ENCODE assay signal across 8 cellular contexts in the genomic region with DNA sequence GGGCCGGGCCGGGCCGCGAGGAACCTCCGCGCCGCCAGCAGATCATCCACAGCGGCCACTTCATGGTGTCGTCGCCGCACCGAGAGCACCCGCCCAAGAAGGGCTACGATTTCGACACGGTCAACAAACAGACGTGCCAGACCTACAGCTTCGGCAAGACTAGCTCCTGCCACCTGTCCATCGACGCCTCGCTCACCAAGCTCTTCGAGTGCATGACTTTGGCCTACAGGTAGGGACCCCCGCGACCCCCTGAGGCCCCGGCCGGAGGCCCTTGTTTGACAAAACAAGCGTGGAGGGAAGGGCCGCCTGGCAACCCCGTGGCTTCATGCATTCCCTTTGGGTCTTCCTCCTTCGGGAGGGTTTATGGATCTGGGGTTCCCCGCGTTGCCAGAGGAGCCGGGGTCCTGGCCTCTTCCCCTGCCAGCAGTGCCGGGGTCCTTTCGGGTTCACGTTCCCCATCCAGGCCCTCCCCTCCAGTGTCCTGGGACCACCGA. TPM values are rescaled to one million over a fixed set of nuclear protein-coding genes. Genes with fewer than 3 reads are reported as not detected.
DNase-seq lines count a peak whose midpoint lies in the region; ATAC-seq and TF ChIP-seq lines count a peak whose summit lies in the region.

No MANE protein-coding gene starts in this region.

- intact Hi-C loops in activated T-helper 1 cell treated with anti-CD3 and anti-CD28 coated beads, Interleukin-12 subunit alpha, Interleukin-12 subunit beta, Interleukin-2, Interleukin-4 antibody, amounts not matched to agents 30 ng/mL and 10 ng/mL and 1 ng/mL, durations not matched to agents 14 hours and 24 hours and 36 hours (cut with micrococcal nuclease), result loop anchor here (2.0 to 10.0 kb wide), 3 partner anchors 44 to 656 kb away; a partner anchor contains a TSS
- intact Hi-C loops in heart right ventricle (cut with DNase I), result loop anchor here in 1 of 10 donors (5.0 kb wide), 1 partner anchor 33 kb away; no protein-coding TSS in a partner anchor

- peak overlapping the region; percentile 76 for H3K27ac Mint-ChIP-seq in activated T-helper 1 cell treated with anti-CD3 and anti-CD28 coated beads, Interleukin-12 subunit alpha, Interleukin-12 subunit beta, Interleukin-2, Interleukin-4 antibody, amounts not matched to agents 30 ng/mL and 10 ng/mL and 1 ng/mL, durations not matched to agents 14 hours and 24 hours and 36 hours

- peaks cover 9 to 59% (median 52%) of the 10 kb centered on the region in 9 donors for H3K4me1 ChIP-seq in heart right ventricle

- H3K9me3 Mint-ChIP-seq in activated T-helper 1 cell treated with anti-CD3 and anti-CD28 coated beads, Interleukin-12 subunit alpha, Interleukin-12 subunit beta, Interleukin-2, Interleukin-4 antibody, amounts not matched to agents 30 ng/mL and 10 ng/mL and 1 ng/mL, durations not matched to agents 14 hours and 24 hours and 36 hours, result no peaks in the 10 kb centered on the region

- peaks cover 4% of the 10 kb centered on the region for H3K27me3 Mint-ChIP-seq in activated T-helper 1 cell treated with anti-CD3 and anti-CD28 coated beads, Interleukin-12 subunit alpha, Interleukin-12 subunit beta, Interleukin-2, Interleukin-4 antibody, amounts not matched to agents 30 ng/mL and 10 ng/mL and 1 ng/mL, durations not matched to agents 14 hours and 24 hours and 36 hours (ENCODE audit: insufficient read depth)

- 0 to 1% methylated on average over 37 of the region's 37 CpGs for WGBS in heart right ventricle, 2 donors

- ATAC-seq in heart right ventricle, result no peak
- no peak for ATAC-seq in GM19395 (IDR thresholded peaks at IDR 0.05; ENCODE audit: unreplicated experiment)
- ATAC-seq in HG03457 (IDR thresholded peaks at IDR 0.05; ENCODE audit: unreplicated experiment), result no peak

- DNase-seq in GM10266 (ENCODE audit: extremely low spot score), result peak; percentile 52
- no peak for DNase-seq in Jurkat, Clone E6-1 (ENCODE audit: low read depth, low spot score)
- DNase-seq in activated T-helper 1 cell treated with anti-CD3 and anti-CD28 coated beads, Interleukin-12 subunit alpha, Interleukin-12 subunit beta, Interleukin-2, Interleukin-4 antibody, amounts not matched to agents 30 ng/mL and 10 ng/mL and 1 ng/mL, durations not matched to agents 14 hours and 24 hours and 36 hours (ENCODE audit: low spot score), result no peak
- DNase-seq in heart right ventricle, result no peak
- peak; percentile 71 for DNase-seq in retina
- no peak for DNase-seq in NCI-H1694 (lab: John Stamatoyannopoulos, UW)

- H3K4me1 Mint-ChIP-seq in activated T-helper 1 cell treated with anti-CD3 and anti-CD28 coated beads, Interleukin-12 subunit alpha, Interleukin-12 subunit beta, Interleukin-2, Interleukin-4 antibody, amounts not matched to agents 30 ng/mL and 10 ng/mL and 1 ng/mL, durations not matched to agents 14 hours and 24 hours and 36 hours (ENCODE audit: low read depth), result peaks cover 51% of the 10 kb centered on the region

- peak overlapping the region; percentile 94 for H3K4me3 Mint-ChIP-seq in activated T-helper 1 cell treated with anti-CD3 and anti-CD28 coated beads, Interleukin-12 subunit alpha, Interleukin-12 subunit beta, Interleukin-2, Interleukin-4 antibody, amounts not matched to agents 30 ng/mL and 10 ng/mL and 1 ng/mL, durations not matched to agents 14 hours and 24 hours and 36 hours

- no peaks in the 10 kb centered on the region for H3K9me3 ChIP-seq in heart right ventricle

- no peaks in the 10 kb centered on the region for H3K27me3 ChIP-seq in heart right ventricle

- peak overlapping the region; percentile 89 for H3K4me3 ChIP-seq in Jurkat, Clone E6-1 (ENCODE audit: low read length)
- peak overlapping the region; percentile 48 to 89 (median 76) for H3K4me3 ChIP-seq in heart right ventricle

- peaks cover 0 to 4% (median 0%) of the 10 kb centered on the region in 9 donors for H3K36me3 ChIP-seq in heart right ventricle

- TF ChIP-seq CTCF in GM10266 (IDR thresholded peaks at IDR 0.05; ENCODE audit: control insufficient read depth, insufficient read depth, low read depth, missing control alignments) (no peak), heart right ventricle (IDR thresholded peaks at IDR 0.05) (no peak)

- peak overlapping the region; percentile 82 to 93 (median 88) for H3K27ac ChIP-seq in heart right ventricle

- peaks cover 23% of the 10 kb centered on the region for H3K36me3 Mint-ChIP-seq in activated T-helper 1 cell treated with anti-CD3 and anti-CD28 coated beads, Interleukin-12 subunit alpha, Interleukin-12 subunit beta, Interleukin-2, Interleukin-4 antibody, amounts not matched to agents 30 ng/mL and 10 ng/mL and 1 ng/mL, durations not matched to agents 14 hours and 24 hours and 36 hours (ENCODE audit: low read depth)

RNA-seq across cellular contexts. Expression of a gene that starts 0.5 kb away (rescaled TPM):
- polyA plus RNA-seq in Jurkat, Clone E6-1 (2012; ENCODE audit: insufficient read depth, insufficient read length), result 18.9 TPM
- total RNA-seq in activated T-helper 1 cell treated with anti-CD3 and anti-CD28 coated beads, Interleukin-12 subunit alpha, Interleukin-12 subunit beta, Interleukin-2, Interleukin-4 antibody, amounts not matched to agents 30 ng/mL and 10 ng/mL and 1 ng/mL, durations not matched to agents 14 hours and 24 hours and 36 hours, result 59.0 and 62.1 TPM in 2 replicates
- 10 to 100 TPM; 17.3 to 37.9 (median 20.9) TPM for total RNA-seq in heart right ventricle
- 10 to 100 TPM; 11.5 to 26.6 TPM for polyA plus RNA-seq in heart right ventricle

RNA-seq across cellular contexts. Expression of a gene that starts 57.4 kb away (rescaled TPM):
- 36.1 TPM for polyA plus RNA-seq in Jurkat, Clone E6-1 (2012; ENCODE audit: insufficient read depth, insufficient read length)
- total RNA-seq in activated T-helper 1 cell treated with anti-CD3 and anti-CD28 coated beads, Interleukin-12 subunit alpha, Interleukin-12 subunit beta, Interleukin-2, Interleukin-4 antibody, amounts not matched to agents 30 ng/mL and 10 ng/mL and 1 ng/mL, durations not matched to agents 14 hours and 24 hours and 36 hours, result 9.7 and 13.0 TPM in 2 replicates
- total RNA-seq in heart right ventricle, result 10 to 100 TPM; 13.2 to 25.7 (median 16.2) TPM
- polyA plus RNA-seq in heart right ventricle, result 1 to 10 TPM; 3.4 to 4.9 TPM

Comparison
In these comparisons a context has a peak if more than half of its experiments do, and no peak if none do; other contexts are left out.
1. DNase-seq: peak in GM10266 (single experiment) and retina (single experiment); none in Jurkat, Clone E6-1 (single experiment), activated T-helper 1 cell treated with anti-CD3 and anti-CD28 coated beads, Interleukin-12 subunit alpha, Interleukin-12 subunit beta, Interleukin-2, Interleukin-4 antibody, amounts not matched to agents 30 ng/mL and 10 ng/mL and 1 ng/mL, durations not matched to agents 14 hours and 24 hours and 36 hours (single experiment), heart right ventricle (0 of 2) and NCI-H1694 (single experiment).